In genomic region chr2:11346129-11346528, GRCh38 we compare ENCODE assay signal across 12 cellular contexts. TPM values are rescaled to one million over a fixed set of nuclear protein-coding genes. Genes with fewer than 3 reads are reported as not detected.
A peak's percentile ranks its signal among the peaks of the same experiment; 100 is the strongest.
DNase-seq lines count a peak whose midpoint lies in the region; ATAC-seq and TF ChIP-seq lines count a peak whose summit lies in the region.
"Had no signal": no experiment of that assay in that cellular context is flagged by ENCODE, and none has a peak within 500 bp of the region (broad histone marks: within the 10 kb centered on the region; RNA-seq: fewer than 3 reads in every experiment).

No MANE protein-coding gene starts in this region.

- H3K4me3 Mint-ChIP-seq in T-helper 2 cell treated with Interferon-gamma antibody and Interleukin-4, amounts not matched to agents 5 μg/mL and 100 μg/mL, for 36 hours, result peak overlapping the region; percentile 16
- H3K4me3 Mint-ChIP-seq in naive B cell, result peak overlapping the region in 3 of 8 donors; percentile 64 to 94 (median 89)
- H3K4me3 Mint-ChIP-seq in type B pancreatic cell, result peak overlapping the region; percentile 58
- H3K4me3 Mint-ChIP-seq in T-helper 17 cell, result no peak overlapping the region

- peaks cover 16% of the 10 kb centered on the region for H3K4me1 Mint-ChIP-seq in T-helper 2 cell treated with Interferon-gamma antibody and Interleukin-4, amounts not matched to agents 5 μg/mL and 100 μg/mL, for 36 hours (ENCODE audit: low read depth)
- peaks cover 17 to 23% (median 22%) of the 10 kb centered on the region in 3 donors for H3K4me1 Mint-ChIP-seq in naive B cell
- peaks cover 18% of the 10 kb centered on the region for H3K4me1 Mint-ChIP-seq in type B pancreatic cell (ENCODE audit: unreplicated experiment)
- H3K4me1 Mint-ChIP-seq in T-helper 17 cell, result peaks cover 14% of the 10 kb centered on the region

- H3K9me3 ChIP-seq in T-helper 17 cell (ENCODE audit: control insufficient read depth, low read length, poor library complexity, severe bottlenecking), result no peaks in the 10 kb centered on the region
- H3K9me3 ChIP-seq: testis had no signal

- no peak for DNase-seq in T-helper 2 cell treated with Interferon-gamma antibody and Interleukin-4, amounts not matched to agents 5 μg/mL and 100 μg/mL, for 36 hours (ENCODE audit: low spot score)
- DNase-seq in T-helper 2 cell (no peak), caudate nucleus (lab: John Stamatoyannopoulos, UW) (no peak), naive B cell (no peak), type B pancreatic cell (ENCODE audit: extremely low spot score, unreplicated experiment) (no peak), HPDE6-E6E7 (ENCODE audit: extremely low spot score) (no peak), NCI-H2171 (lab: John Stamatoyannopoulos, UW) (no peak), T-helper 17 cell (no peak)
- DNase-seq: activated CD4-positive, alpha-beta T cell treated with anti-CD3 and anti-CD28 coated beads, Interleukin-2, amount 10 ng/mL, durations not matched to agents 7 days and 5 days; NCI-H446 had no signal

- no peak overlapping the region for H3K27ac Mint-ChIP-seq in T-helper 2 cell treated with Interferon-gamma antibody and Interleukin-4, amounts not matched to agents 5 μg/mL and 100 μg/mL, for 36 hours
- H3K27ac Mint-ChIP-seq in naive B cell, result peak overlapping the region in 4 of 6 donors; percentile 24 to 81 (median 42)
- peak overlapping the region; percentile 98 for H3K27ac Mint-ChIP-seq in type B pancreatic cell
- no peak overlapping the region for H3K27ac Mint-ChIP-seq in T-helper 17 cell
- H3K27ac Mint-ChIP-seq: activated naive CD4-positive, alpha-beta T cell treated with anti-CD3 and anti-CD28 coated beads, Interleukin-2, amount 50 U/mL, for 24 hours had no signal

- peaks cover 16% of the 10 kb centered on the region for H3K27me3 Mint-ChIP-seq in T-helper 2 cell treated with Interferon-gamma antibody and Interleukin-4, amounts not matched to agents 5 μg/mL and 100 μg/mL, for 36 hours (ENCODE audit: low read depth)
- H3K27me3 Mint-ChIP-seq in naive B cell, result no peaks in the 10 kb centered on the region
- H3K27me3 Mint-ChIP-seq in type B pancreatic cell, result no peaks in the 10 kb centered on the region
- no peaks in the 10 kb centered on the region for H3K27me3 Mint-ChIP-seq in T-helper 17 cell
- H3K27me3 Mint-ChIP-seq: activated naive CD4-positive, alpha-beta T cell treated with anti-CD3 and anti-CD28 coated beads, Interleukin-2, amount 50 U/mL, for 24 hours had no signal

- peaks cover 2% of the 10 kb centered on the region for H3K36me3 Mint-ChIP-seq in T-helper 2 cell treated with Interferon-gamma antibody and Interleukin-4, amounts not matched to agents 5 μg/mL and 100 μg/mL, for 36 hours (ENCODE audit: low read depth)
- H3K36me3 Mint-ChIP-seq in naive B cell (peaks cover 0 to 7% of the 10 kb centered on the region in 2 donors), type B pancreatic cell (no peaks in the 10 kb centered on the region), T-helper 17 cell (ENCODE audit: low read depth) (peaks cover 2% of the 10 kb centered on the region)
- H3K36me3 Mint-ChIP-seq: activated naive CD4-positive, alpha-beta T cell treated with anti-CD3 and anti-CD28 coated beads, Interleukin-2, amount 50 U/mL, for 24 hours had no signal

- H3K27ac ChIP-seq in caudate nucleus (ENCODE audit: low read depth, low read length), result peak overlapping the region; percentile 95

- ATAC-seq in naive B cell (ENCODE audit: low read depth in 2 of 2), result no peak
- no peak for ATAC-seq in T-helper 17 cell

- no peaks in the 10 kb centered on the region for H3K9me3 Mint-ChIP-seq in T-helper 2 cell treated with Interferon-gamma antibody and Interleukin-4, amounts not matched to agents 5 μg/mL and 100 μg/mL, for 36 hours
- H3K9me3 Mint-ChIP-seq in naive B cell (no peaks in the 10 kb centered on the region), type B pancreatic cell (no peaks in the 10 kb centered on the region)
- H3K9me3 Mint-ChIP-seq: activated CD4-positive, alpha-beta T cell treated with anti-CD3 and anti-CD28 coated beads, Interleukin-2, amount 10 ng/mL, durations not matched to agents 7 days and 5 days; activated naive CD4-positive, alpha-beta T cell treated with anti-CD3 and anti-CD28 coated beads, Interleukin-2, amount 50 U/mL, for 24 hours had no signal

- TF ChIP-seq CTCF in type B pancreatic cell (conservative IDR thresholded peaks at IDR 0.05), result no peak

RNA-seq across cellular contexts. Expression of gene ROCK2, which starts 1.7 kb away (rescaled TPM):
- polyA plus RNA-seq in naive B cell (ENCODE audit: low read depth in 6 of 6), result 10 to 100 TPM in 3 of 6 donors, 1 to 10 TPM in 3; 3.2 to 21.2 (median 10.0) TPM
- total RNA-seq in type B pancreatic cell (ENCODE audit: low replicate concordance), result 31.6 and 41.7 TPM in 2 replicates
- 10 to 100 TPM; 15.0 to 17.6 TPM for total RNA-seq in T-helper 17 cell

Comparison
In these comparisons a context has a peak if more than half of its experiments do, and no peak if none do; other contexts are left out.
1. H3K27ac Mint-ChIP-seq: peak in naive B cell (4 of 6) and type B pancreatic cell (single experiment); none in T-helper 2 cell treated with Interferon-gamma antibody and Interleukin-4, amounts not matched to agents 5 μg/mL and 100 μg/mL, for 36 hours (single experiment) and T-helper 17 cell (single experiment).